Comparison of ENCODE assay signal across 1 cellular context in the genomic region with DNA sequence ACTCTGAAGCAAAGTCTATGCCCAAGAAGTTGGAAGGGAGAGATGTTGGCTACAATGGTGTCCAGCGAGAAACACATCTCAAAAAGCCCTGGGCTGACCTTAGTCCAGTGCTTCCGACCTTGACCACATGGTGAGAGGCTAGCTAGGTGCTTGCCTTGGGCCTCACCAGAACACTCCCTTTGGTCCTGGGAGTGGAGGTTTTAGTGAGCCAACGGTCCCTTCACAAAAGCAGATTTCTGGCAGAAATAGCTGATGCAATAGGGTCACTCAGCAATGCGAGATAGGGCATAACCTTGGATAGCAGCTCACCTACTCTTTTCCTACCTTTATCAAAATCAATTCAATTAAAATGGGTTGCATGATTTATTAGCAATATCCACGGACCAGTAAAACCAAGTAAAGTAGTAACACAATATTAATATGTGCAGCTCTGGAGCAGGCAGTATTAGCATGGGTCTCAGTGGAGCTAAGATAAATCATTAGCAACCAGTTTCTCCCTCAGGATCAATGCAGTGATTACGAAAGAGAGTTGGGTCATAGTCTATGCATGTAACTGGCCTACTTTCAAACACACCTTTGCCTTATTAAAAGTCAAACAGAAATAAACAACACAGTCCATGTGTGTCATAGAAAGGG.
TF ChIP-seq lines count a peak whose summit lies in the region.

No MANE protein-coding gene starts in this region.

TF ChIP-seq in K562, 482 proteins besides CTCF, POLR2A, EP300 and RAD21 (continued from another document):
- TF ChIP-seq, protein P1, sequence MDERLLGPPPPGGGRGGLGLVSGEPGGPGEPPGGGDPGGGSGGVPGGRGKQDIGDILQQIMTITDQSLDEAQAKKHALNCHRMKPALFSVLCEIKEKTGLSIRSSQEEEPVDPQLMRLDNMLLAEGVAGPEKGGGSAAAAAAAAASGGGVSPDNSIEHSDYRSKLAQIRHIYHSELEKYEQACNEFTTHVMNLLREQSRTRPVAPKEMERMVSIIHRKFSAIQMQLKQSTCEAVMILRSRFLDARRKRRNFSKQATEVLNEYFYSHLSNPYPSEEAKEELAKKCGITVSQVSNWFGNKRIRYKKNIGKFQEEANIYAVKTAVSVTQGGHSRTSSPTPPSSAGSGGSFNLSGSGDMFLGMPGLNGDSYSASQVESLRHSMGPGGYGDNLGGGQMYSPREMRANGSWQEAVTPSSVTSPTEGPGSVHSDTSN (CRISPR knock-in tag; IDR thresholded peaks at IDR 0.05; ENCODE audit: low read depth), result no peak
- TF ChIP-seq, protein P1 (tag; conservative IDR thresholded peaks at IDR 0.05; ENCODE audit: low read depth), result no peak
- TF ChIP-seq, protein P2, sequence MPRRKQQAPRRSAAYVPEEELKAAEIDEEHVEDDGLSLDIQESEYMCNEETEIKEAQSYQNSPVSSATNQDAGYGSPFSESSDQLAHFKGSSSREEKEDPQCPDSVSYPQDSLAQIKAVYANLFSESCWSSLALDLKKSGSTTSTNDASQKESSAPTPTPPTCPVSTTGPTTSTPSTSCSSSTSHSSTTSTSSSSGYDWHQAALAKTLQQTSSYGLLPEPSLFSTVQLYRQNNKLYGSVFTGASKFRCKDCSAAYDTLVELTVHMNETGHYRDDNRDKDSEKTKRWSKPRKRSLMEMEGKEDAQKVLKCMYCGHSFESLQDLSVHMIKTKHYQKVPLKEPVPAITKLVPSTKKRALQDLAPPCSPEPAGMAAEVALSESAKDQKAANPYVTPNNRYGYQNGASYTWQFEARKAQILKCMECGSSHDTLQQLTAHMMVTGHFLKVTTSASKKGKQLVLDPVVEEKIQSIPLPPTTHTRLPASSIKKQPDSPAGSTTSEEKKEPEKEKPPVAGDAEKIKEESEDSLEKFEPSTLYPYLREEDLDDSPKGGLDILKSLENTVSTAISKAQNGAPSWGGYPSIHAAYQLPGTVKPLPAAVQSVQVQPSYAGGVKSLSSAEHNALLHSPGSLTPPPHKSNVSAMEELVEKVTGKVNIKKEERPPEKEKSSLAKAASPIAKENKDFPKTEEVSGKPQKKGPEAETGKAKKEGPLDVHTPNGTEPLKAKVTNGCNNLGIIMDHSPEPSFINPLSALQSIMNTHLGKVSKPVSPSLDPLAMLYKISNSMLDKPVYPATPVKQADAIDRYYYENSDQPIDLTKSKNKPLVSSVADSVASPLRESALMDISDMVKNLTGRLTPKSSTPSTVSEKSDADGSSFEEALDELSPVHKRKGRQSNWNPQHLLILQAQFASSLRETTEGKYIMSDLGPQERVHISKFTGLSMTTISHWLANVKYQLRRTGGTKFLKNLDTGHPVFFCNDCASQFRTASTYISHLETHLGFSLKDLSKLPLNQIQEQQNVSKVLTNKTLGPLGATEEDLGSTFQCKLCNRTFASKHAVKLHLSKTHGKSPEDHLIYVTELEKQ (CRISPR knock-in tag; IDR thresholded peaks at IDR 0.05), result no peak
- no peak for TF ChIP-seq FOXK2 (conservative IDR thresholded peaks at IDR 0.05 in 1 of 2, IDR thresholded peaks at IDR 0.05 in 1 of 2; ENCODE audit: low read depth in 2 of 2)
- 0 out of 4 replicates have a peak, but pooled peaks of 1 of the 2 experiments have one; percentile 38 for TF ChIP-seq RCOR1 (IDR thresholded peaks at IDR 0.05; ENCODE audit: borderline replicate concordance in 1 of 2, low read depth in 2 of 2, low read length in 2 of 2)
- no peak for TF ChIP-seq MBD2 (IDR thresholded peaks at IDR 0.05; ENCODE audit: borderline replicate concordance, low read depth)
- no peak for TF ChIP-seq BRD4 (IDR thresholded peaks at IDR 0.05)
- TF ChIP-seq TFAM (CRISPR knock-in tag; conservative IDR thresholded peaks at IDR 0.05), result no peak
- TF ChIP-seq EP400 (IDR thresholded peaks at IDR 0.05), result peak; percentile 81
- TF ChIP-seq ADNP (tag; IDR thresholded peaks at IDR 0.05), result no peak
- TF ChIP-seq ETV6 (IDR thresholded peaks at IDR 0.05; ENCODE audit: borderline replicate concordance in 1 of 2, low read depth in 2 of 2, low read length in 1 of 2), result no peak
- no peak for TF ChIP-seq ETV6 (CRISPR knock-in tag; IDR thresholded peaks at IDR 0.05; ENCODE audit: borderline replicate concordance)
- no peak for TF ChIP-seq ZNF764 (CRISPR knock-in tag; IDR thresholded peaks at IDR 0.05; ENCODE audit: low read depth)
- TF ChIP-seq KHSRP (IDR thresholded peaks at IDR 0.05), result no peak
- TF ChIP-seq, protein P3, sequence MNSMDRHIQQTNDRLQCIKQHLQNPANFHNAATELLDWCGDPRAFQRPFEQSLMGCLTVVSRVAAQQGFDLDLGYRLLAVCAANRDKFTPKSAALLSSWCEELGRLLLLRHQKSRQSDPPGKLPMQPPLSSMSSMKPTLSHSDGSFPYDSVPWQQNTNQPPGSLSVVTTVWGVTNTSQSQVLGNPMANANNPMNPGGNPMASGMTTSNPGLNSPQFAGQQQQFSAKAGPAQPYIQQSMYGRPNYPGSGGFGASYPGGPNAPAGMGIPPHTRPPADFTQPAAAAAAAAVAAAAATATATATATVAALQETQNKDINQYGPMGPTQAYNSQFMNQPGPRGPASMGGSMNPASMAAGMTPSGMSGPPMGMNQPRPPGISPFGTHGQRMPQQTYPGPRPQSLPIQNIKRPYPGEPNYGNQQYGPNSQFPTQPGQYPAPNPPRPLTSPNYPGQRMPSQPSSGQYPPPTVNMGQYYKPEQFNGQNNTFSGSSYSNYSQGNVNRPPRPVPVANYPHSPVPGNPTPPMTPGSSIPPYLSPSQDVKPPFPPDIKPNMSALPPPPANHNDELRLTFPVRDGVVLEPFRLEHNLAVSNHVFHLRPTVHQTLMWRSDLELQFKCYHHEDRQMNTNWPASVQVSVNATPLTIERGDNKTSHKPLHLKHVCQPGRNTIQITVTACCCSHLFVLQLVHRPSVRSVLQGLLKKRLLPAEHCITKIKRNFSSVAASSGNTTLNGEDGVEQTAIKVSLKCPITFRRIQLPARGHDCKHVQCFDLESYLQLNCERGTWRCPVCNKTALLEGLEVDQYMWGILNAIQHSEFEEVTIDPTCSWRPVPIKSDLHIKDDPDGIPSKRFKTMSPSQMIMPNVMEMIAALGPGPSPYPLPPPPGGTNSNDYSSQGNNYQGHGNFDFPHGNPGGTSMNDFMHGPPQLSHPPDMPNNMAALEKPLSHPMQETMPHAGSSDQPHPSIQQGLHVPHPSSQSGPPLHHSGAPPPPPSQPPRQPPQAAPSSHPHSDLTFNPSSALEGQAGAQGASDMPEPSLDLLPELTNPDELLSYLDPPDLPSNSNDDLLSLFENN (IDR thresholded peaks at IDR 0.05; ENCODE audit: low read depth in 2 of 2, low read length in 2 of 2), result no peak
- TF ChIP-seq NFE2 (IDR thresholded peaks at IDR 0.05; ENCODE audit: low read depth), result no peak
- TF ChIP-seq NFYB (IDR thresholded peaks at IDR 0.05; ENCODE audit: extremely low read depth, insufficient read length), result no peak
